In the genomic region with DNA sequence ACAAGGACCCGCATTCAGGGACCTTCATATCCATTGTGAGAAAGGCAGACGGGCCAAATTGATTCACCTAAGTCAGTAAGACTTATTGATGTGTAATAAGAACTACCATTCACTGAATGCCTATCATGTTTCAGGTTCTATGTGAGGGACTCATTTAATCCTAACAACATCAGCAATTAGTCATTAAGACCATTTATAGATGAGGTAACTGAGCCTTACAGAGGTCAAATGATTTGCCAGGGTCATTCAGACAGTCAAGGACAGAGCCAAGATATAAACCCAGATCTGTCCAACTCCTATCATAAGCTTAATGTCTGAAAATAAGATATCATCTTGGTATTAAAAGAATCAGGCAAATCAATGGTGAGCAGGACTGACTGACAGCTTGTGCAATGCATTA, we compare ENCODE assay signal across 31 cellular contexts.
"Had no signal": no experiment of that assay in that cellular context is flagged by ENCODE, and none has a peak within 500 bp of the region (broad histone marks: within the 10 kb centered on the region; RNA-seq: fewer than 3 reads in every experiment).

No MANE protein-coding gene starts in this region.

- H3K36me3 ChIP-seq: ascending aorta, brain microvascular endothelial cell, esophagus muscularis mucosa, gastrocnemius medialis, heart left ventricle had no signal

- H3K27me3 ChIP-seq: ascending aorta, brain microvascular endothelial cell, esophagus muscularis mucosa, foreskin keratinocyte, gastrocnemius medialis, heart left ventricle had no signal

- DNase-seq: activated CD4-positive, alpha-beta memory T cell treated with anti-CD3 and anti-CD28 coated beads for 36 hours; activated CD4-positive, alpha-beta T cell treated with anti-CD3 and anti-CD28 coated beads for 36 hours; activated CD4-positive, alpha-beta T cell treated with anti-CD3 and anti-CD28 coated beads, Interleukin-2, amount 10 ng/mL, durations not matched to agents 24 days and 14 days; activated CD4-positive, CD25-positive, alpha-beta regulatory T cell; activated CD4-positive, CD25-positive, alpha-beta regulatory T cell treated with anti-CD3 and anti-CD28 coated beads, Interleukin-2, amount 50 U/mL, for 72 hours; activated CD8-positive, alpha-beta memory T cell treated with anti-CD3 and anti-CD28 coated beads, Interleukin-2, amount 10 ng/mL, durations not matched to agents 7 days and 5 days; activated CD8-positive, alpha-beta memory T cell treated with anti-CD3 and anti-CD28 coated beads, Interleukin-2, amount 50 U/mL, for 4 hours; activated CD8-positive, alpha-beta T cell treated with anti-CD3 and anti-CD28 coated beads, Interleukin-2, amount 10 ng/mL, durations not matched to agents 7 days and 5 days; activated effector memory CD4-positive, alpha-beta T cell treated with anti-CD3 and anti-CD28 coated beads, Interleukin-2, amount 50 U/mL, for 16 hours; activated naive CD4-positive, alpha-beta T cell treated with anti-CD3 and anti-CD28 coated beads for 36 hours; activated naive CD8-positive, alpha-beta T cell treated with anti-CD3 and anti-CD28 coated beads, Interleukin-2, amount 10 ng/mL, durations not matched to agents 7 days and 5 days; activated T-cell treated with anti-CD3 and anti-CD28 coated beads, Interleukin-2, amount 50 U/mL, for 1 hour; activated T-cell treated with anti-CD3 and anti-CD28 coated beads, Interleukin-2, amount 50 U/mL, for 48 hours; brain microvascular endothelial cell; caudate nucleus; cortex of kidney; dermis blood vessel endothelial cell; effector CD4-positive, alpha-beta T cell; effector memory CD8-positive, alpha-beta T cell; erythroblast; foreskin keratinocyte; gastrocnemius medialis; glutamatergic neuron; heart left ventricle; T-cell; T-helper 17 cell; T1000 had no signal

- H3K9me3 ChIP-seq: ascending aorta, esophagus muscularis mucosa, gastrocnemius medialis, heart left ventricle had no signal

- H3K4me3 ChIP-seq: ascending aorta, esophagus muscularis mucosa, gastrocnemius medialis, heart left ventricle had no signal

- H3K4me1 ChIP-seq: foreskin keratinocyte had no signal

- H3K27ac ChIP-seq: ascending aorta, brain microvascular endothelial cell, esophagus muscularis mucosa, foreskin keratinocyte, gastrocnemius medialis, heart left ventricle had no signal

- FAIRE-seq: colon had no signal

- ATAC-seq: activated CD4-positive, alpha-beta T cell treated with anti-CD3 and anti-CD28 coated beads for 36 hours; activated CD8-positive, alpha-beta memory T cell treated with anti-CD3 and anti-CD28 coated beads, Interleukin-2, amount 10 ng/mL, durations not matched to agents 7 days and 5 days; activated CD8-positive, alpha-beta T cell treated with anti-CD3 and anti-CD28 coated beads, Interleukin-2, amount 10 ng/mL, durations not matched to agents 7 days and 5 days; activated naive CD4-positive, alpha-beta T cell treated with anti-CD3 and anti-CD28 coated beads, Interleukin-2, amount 50 U/mL, for 72 hours; effector memory CD8-positive, alpha-beta T cell; foreskin keratinocyte; gastrocnemius medialis; heart left ventricle; T-cell; T-helper 17 cell had no signal
